In the genomic region with DNA sequence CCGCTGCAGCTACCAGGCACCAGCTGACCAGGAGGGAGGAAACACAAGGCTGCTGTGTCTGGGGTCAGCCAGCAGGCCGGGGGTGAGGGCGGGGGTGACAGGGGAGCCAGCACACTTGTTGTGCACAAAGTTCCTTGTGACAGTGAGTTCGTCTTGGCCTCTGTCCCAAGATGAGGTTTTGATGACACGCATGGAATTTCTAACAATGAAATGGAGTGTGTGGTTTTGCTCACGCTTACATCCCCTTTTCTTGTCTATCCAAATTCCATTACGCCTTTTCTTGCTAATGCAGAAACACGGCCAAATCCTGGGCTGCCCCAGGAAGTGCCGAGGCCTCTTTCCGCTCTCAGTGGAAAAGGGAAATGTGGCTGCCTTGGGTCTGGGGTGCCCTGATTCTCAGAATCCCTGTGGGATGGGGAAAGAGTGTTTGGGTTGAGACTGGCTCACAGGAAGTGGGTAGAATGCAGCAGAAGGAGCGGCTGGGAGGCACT, we compare ENCODE assay signal across 9 cellular contexts.
DNase-seq lines count a peak whose midpoint lies in the region; ATAC-seq, FAIRE-seq and TF ChIP-seq lines count a peak whose summit lies in the region.
"Had no signal": no experiment of that assay in that cellular context is flagged by ENCODE, and none has a peak within 500 bp of the region (broad histone marks: within the 10 kb centered on the region; RNA-seq: fewer than 3 reads in every experiment).

No MANE protein-coding gene starts in this region.

- H3K4me1 ChIP-seq in CD4-positive, CD25-positive, alpha-beta regulatory T cell (ENCODE audit: control insufficient read depth, insufficient read depth, low read length, poor library complexity, severe bottlenecking) = peaks cover 12% of the 10 kb centered on the region

- H3K4me1 Mint-ChIP-seq in CD4-positive, CD25-positive, alpha-beta regulatory T cell = peaks cover 5 to 24% (median 13%) of the 10 kb centered on the region in 4 donors
- H3K4me1 Mint-ChIP-seq in activated naive CD8-positive, alpha-beta T cell treated with anti-CD3 and anti-CD28 coated beads, Interleukin-2, amount 50 U/mL, for 24 hours = peaks cover 21% of the 10 kb centered on the region

- ATAC-seq in CD4-positive, CD25-positive, alpha-beta regulatory T cell (ENCODE audit: low read depth in 2 of 2) = peak in 1 of 2 donors; percentile 11
- ATAC-seq in activated naive CD8-positive, alpha-beta T cell treated with anti-CD3 and anti-CD28 coated beads, Interleukin-2, amount 50 U/mL, for 24 hours = no peak
- no peak for ATAC-seq in HG02610 (IDR thresholded peaks at IDR 0.05; ENCODE audit: unreplicated experiment)

- CTCF ChIA-PET in HEK293T (lab: Yijun Ruan, JAX) = no interaction called here

- POLR2A ChIA-PET in HEK293T (lab: Yijun Ruan, JAX) = interaction anchor here (1.1 to 7.3 kb wide), 2 partner anchors 25 to 73 kb away, joined by 3 to 79 read pairs; a partner anchor contains a TSS

- peak overlapping the region in 1 of 4 donors; percentile 38 for H3K4me3 Mint-ChIP-seq in CD4-positive, CD25-positive, alpha-beta regulatory T cell
- no peak overlapping the region for H3K4me3 Mint-ChIP-seq in activated naive CD8-positive, alpha-beta T cell treated with anti-CD3 and anti-CD28 coated beads, Interleukin-2, amount 50 U/mL, for 24 hours
- H3K4me3 Mint-ChIP-seq: activated naive CD4-positive, alpha-beta T cell treated with anti-CD3 and anti-CD28 coated beads for 36 hours had no signal

- H3K27ac Mint-ChIP-seq in CD4-positive, CD25-positive, alpha-beta regulatory T cell = peak overlapping the region in 2 of 3 donors; percentile 48 to 71
- no peak overlapping the region for H3K27ac Mint-ChIP-seq in activated naive CD8-positive, alpha-beta T cell treated with anti-CD3 and anti-CD28 coated beads, Interleukin-2, amount 50 U/mL, for 24 hours
- H3K27ac Mint-ChIP-seq: activated naive CD4-positive, alpha-beta T cell treated with anti-CD3 and anti-CD28 coated beads for 36 hours had no signal

- FAIRE-seq in frontal cortex (lab: Jason Lieb, UNC) = no peak

- peaks cover 0 to 2% (median 0%) of the 10 kb centered on the region in 7 donors for H3K9me3 Mint-ChIP-seq in CD4-positive, CD25-positive, alpha-beta regulatory T cell
- no peaks in the 10 kb centered on the region for H3K9me3 Mint-ChIP-seq in activated naive CD8-positive, alpha-beta T cell treated with anti-CD3 and anti-CD28 coated beads, Interleukin-2, amount 50 U/mL, for 24 hours
- H3K9me3 Mint-ChIP-seq: activated naive CD4-positive, alpha-beta T cell treated with anti-CD3 and anti-CD28 coated beads for 36 hours had no signal

- no peaks in the 10 kb centered on the region for H3K9me3 ChIP-seq in CD4-positive, CD25-positive, alpha-beta regulatory T cell (ENCODE audit: control insufficient read depth in 2 of 2, low read length in 2 of 2)

- DNase-seq in CD4-positive, CD25-positive, alpha-beta regulatory T cell = no peak
- DNase-seq in SKM-1 (lab: John Stamatoyannopoulos, UW; ENCODE audit: unreplicated experiment) = peak; percentile 67
- DNase-seq in frontal cortex (ENCODE audit: low spot score in 2 of 2) = peak; percentile 68 to 76
- DNase-seq in posterior vena cava (ENCODE audit: low spot score) = peak; percentile 95
- no peak for DNase-seq in activated naive CD8-positive, alpha-beta T cell treated with anti-CD3 and anti-CD28 coated beads, Interleukin-2, amount 50 U/mL, for 24 hours
- no peak for DNase-seq in HEK293T (ENCODE audit: extremely low spot score)
- no peak for DNase-seq in COLO668 (lab: John Stamatoyannopoulos, UW; ENCODE audit: unreplicated experiment)
- DNase-seq: activated naive CD4-positive, alpha-beta T cell treated with anti-CD3 and anti-CD28 coated beads for 36 hours had no signal

- intact Hi-C loops in posterior vena cava (cut with DNase I) = no loop called here

- H3K27ac ChIP-seq in CD4-positive, CD25-positive, alpha-beta regulatory T cell (ENCODE audit: insufficient read depth, low read length, poor library complexity, severe bottlenecking) = no peak overlapping the region

- H3K36me3 Mint-ChIP-seq in CD4-positive, CD25-positive, alpha-beta regulatory T cell = no peaks in the 10 kb centered on the region
- H3K36me3 Mint-ChIP-seq in activated naive CD8-positive, alpha-beta T cell treated with anti-CD3 and anti-CD28 coated beads, Interleukin-2, amount 50 U/mL, for 24 hours (ENCODE audit: low read depth) = no peaks in the 10 kb centered on the region

- H3K27me3 ChIP-seq in CD4-positive, CD25-positive, alpha-beta regulatory T cell (ENCODE audit: control insufficient read depth, insufficient read depth, low read length) = no peaks in the 10 kb centered on the region

- no peaks in the 10 kb centered on the region for H3K36me3 ChIP-seq in CD4-positive, CD25-positive, alpha-beta regulatory T cell (ENCODE audit: control insufficient read depth, insufficient read depth, low read length)

- H3K27me3 Mint-ChIP-seq in CD4-positive, CD25-positive, alpha-beta regulatory T cell = no peaks in the 10 kb centered on the region
- no peaks in the 10 kb centered on the region for H3K27me3 Mint-ChIP-seq in activated naive CD8-positive, alpha-beta T cell treated with anti-CD3 and anti-CD28 coated beads, Interleukin-2, amount 50 U/mL, for 24 hours

- no peak overlapping the region for H3K4me3 ChIP-seq in CD4-positive, CD25-positive, alpha-beta regulatory T cell (ENCODE audit: low read depth, low read length)

TF ChIP-seq in HEK293T, 16 proteins besides CTCF, POLR2A, EP300 and RAD21:
- TF ChIP-seq TARDBP (IDR thresholded peaks at IDR 0.05) = no peak
- TF ChIP-seq, protein P1, sequence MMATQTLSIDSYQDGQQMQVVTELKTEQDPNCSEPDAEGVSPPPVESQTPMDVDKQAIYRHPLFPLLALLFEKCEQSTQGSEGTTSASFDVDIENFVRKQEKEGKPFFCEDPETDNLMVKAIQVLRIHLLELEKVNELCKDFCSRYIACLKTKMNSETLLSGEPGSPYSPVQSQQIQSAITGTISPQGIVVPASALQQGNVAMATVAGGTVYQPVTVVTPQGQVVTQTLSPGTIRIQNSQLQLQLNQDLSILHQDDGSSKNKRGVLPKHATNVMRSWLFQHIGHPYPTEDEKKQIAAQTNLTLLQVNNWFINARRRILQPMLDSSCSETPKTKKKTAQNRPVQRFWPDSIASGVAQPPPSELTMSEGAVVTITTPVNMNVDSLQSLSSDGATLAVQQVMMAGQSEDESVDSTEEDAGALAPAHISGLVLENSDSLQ (IDR thresholded peaks at IDR 0.05) = no peak
- no peak for TF ChIP-seq FOXK2 (IDR thresholded peaks at IDR 0.05)
- no peak for TF ChIP-seq LEF1 (IDR thresholded peaks at IDR 0.05; ENCODE audit: borderline replicate concordance)
- no peak for TF ChIP-seq FOXM1 (IDR thresholded peaks at IDR 0.05; ENCODE audit: borderline replicate concordance)
- no peak for TF ChIP-seq HDGF (IDR thresholded peaks at IDR 0.05; ENCODE audit: borderline replicate concordance)
- TF ChIP-seq BHLHE40 (IDR thresholded peaks at IDR 0.05; ENCODE audit: borderline replicate concordance) = no peak
- no peak for TF ChIP-seq L3MBTL2 (conservative IDR thresholded peaks at IDR 0.05)
- TF ChIP-seq NFRKB (IDR thresholded peaks at IDR 0.05) = no peak
- no peak for TF ChIP-seq ELF4 (IDR thresholded peaks at IDR 0.05)
- no peak for TF ChIP-seq FOXA1 (IDR thresholded peaks at IDR 0.05)

Comparison
In these comparisons a context has a peak if more than half of its experiments do, and no peak if none do; other contexts are left out.
1. DNase-seq: peak in SKM-1 (single experiment), frontal cortex (2 of 2) and posterior vena cava (single experiment); none in CD4-positive, CD25-positive, alpha-beta regulatory T cell (0 of 3), activated naive CD8-positive, alpha-beta T cell treated with anti-CD3 and anti-CD28 coated beads, Interleukin-2, amount 50 U/mL, for 24 hours (single experiment), HEK293T (single experiment) and COLO668 (single experiment).